In the genomic region with DNA sequence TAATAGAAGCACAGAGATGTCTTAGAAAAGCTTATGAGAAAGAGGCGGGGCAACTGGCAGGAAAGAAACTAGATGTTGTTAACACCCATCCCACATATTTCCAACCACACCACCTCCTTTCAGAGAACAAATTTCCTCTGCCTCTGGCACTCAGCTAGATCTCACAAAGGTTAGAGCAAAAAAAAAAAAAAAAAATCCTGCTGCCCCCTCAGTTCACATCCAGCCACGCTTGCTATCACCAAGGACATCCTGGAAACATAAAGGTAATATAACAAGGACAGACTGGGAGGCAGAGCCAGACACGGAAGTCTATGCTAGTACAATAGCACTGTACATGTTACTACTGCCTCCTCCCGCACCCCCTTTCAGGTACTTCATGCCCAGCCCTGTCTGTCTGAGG, we compare ENCODE assay signal across 1 cellular context.
TF ChIP-seq lines count a peak whose summit lies in the region.

No MANE protein-coding gene starts in this region.

TF ChIP-seq in GM12878, 131 proteins besides CTCF, POLR2A, EP300 and RAD21 (continued from another document):
- TF ChIP-seq, protein P1, sequence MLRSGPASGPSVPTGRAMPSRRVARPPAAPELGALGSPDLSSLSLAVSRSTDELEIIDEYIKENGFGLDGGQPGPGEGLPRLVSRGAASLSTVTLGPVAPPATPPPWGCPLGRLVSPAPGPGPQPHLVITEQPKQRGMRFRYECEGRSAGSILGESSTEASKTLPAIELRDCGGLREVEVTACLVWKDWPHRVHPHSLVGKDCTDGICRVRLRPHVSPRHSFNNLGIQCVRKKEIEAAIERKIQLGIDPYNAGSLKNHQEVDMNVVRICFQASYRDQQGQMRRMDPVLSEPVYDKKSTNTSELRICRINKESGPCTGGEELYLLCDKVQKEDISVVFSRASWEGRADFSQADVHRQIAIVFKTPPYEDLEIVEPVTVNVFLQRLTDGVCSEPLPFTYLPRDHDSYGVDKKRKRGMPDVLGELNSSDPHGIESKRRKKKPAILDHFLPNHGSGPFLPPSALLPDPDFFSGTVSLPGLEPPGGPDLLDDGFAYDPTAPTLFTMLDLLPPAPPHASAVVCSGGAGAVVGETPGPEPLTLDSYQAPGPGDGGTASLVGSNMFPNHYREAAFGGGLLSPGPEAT (IDR thresholded peaks at IDR 0.05; ENCODE audit: low read depth), result peak; percentile 34; the same call in 1 of the 2 replicates
